Comparison of ENCODE assay signal across 17 cellular contexts in genomic region chr2:69221512-69221911, GRCh38.
"Had no signal": no experiment of that assay in that cellular context is flagged by ENCODE, and none has a peak within 500 bp of the region (broad histone marks: within the 10 kb centered on the region; RNA-seq: fewer than 3 reads in every experiment).

No MANE protein-coding gene starts in this region.

- H3K36me3 ChIP-seq: colonic mucosa, lower lobe of right lung, sigmoid colon had no signal

- H3K36me3 Mint-ChIP-seq: activated CD4-positive, alpha-beta memory T cell treated with anti-CD3 and anti-CD28 coated beads for 36 hours; activated naive CD8-positive, alpha-beta T cell treated with anti-CD3 and anti-CD28 coated beads for 36 hours; naive thymus-derived CD4-positive, alpha-beta T cell; T-cell had no signal

- H3K9me3 ChIP-seq: colonic mucosa, lower lobe of right lung, psoas muscle, sigmoid colon had no signal

- H3K27ac ChIP-seq: colonic mucosa, lower lobe of right lung, psoas muscle, VCaP had no signal

- ATAC-seq: activated T-cell treated with anti-CD3 and anti-CD28 coated beads, Interleukin-2, amount 50 U/mL, for 4 hours; naive thymus-derived CD4-positive, alpha-beta T cell; psoas muscle; T-cell had no signal

- H3K27ac Mint-ChIP-seq: activated CD4-positive, alpha-beta memory T cell treated with anti-CD3 and anti-CD28 coated beads for 36 hours; activated naive CD8-positive, alpha-beta T cell treated with anti-CD3 and anti-CD28 coated beads for 36 hours; naive thymus-derived CD4-positive, alpha-beta T cell; T-cell had no signal

- H3K9me3 Mint-ChIP-seq: activated CD4-positive, alpha-beta memory T cell treated with anti-CD3 and anti-CD28 coated beads for 36 hours; activated naive CD8-positive, alpha-beta T cell treated with anti-CD3 and anti-CD28 coated beads for 36 hours; activated T-cell treated with anti-CD3 and anti-CD28 coated beads, Interleukin-2, amount 50 U/mL, for 4 hours; T-cell had no signal

- H3K4me3 ChIP-seq: colonic mucosa, lower lobe of right lung, psoas muscle, sigmoid colon had no signal

- H3K27me3 ChIP-seq: colonic mucosa, sigmoid colon had no signal

- H3K4me3 Mint-ChIP-seq: activated CD4-positive, alpha-beta memory T cell treated with anti-CD3 and anti-CD28 coated beads for 36 hours; activated naive CD8-positive, alpha-beta T cell treated with anti-CD3 and anti-CD28 coated beads for 36 hours; activated T-cell treated with anti-CD3 and anti-CD28 coated beads, Interleukin-2, amount 50 U/mL, for 4 hours; naive thymus-derived CD4-positive, alpha-beta T cell; T-cell had no signal

- DNase-seq: activated CD4-positive, alpha-beta memory T cell treated with anti-CD3 and anti-CD28 coated beads for 36 hours; activated effector memory CD4-positive, alpha-beta T cell treated with anti-CD3 and anti-CD28 coated beads, Interleukin-2, amount 50 U/mL, for 16 hours; activated naive CD8-positive, alpha-beta T cell treated with anti-CD3 and anti-CD28 coated beads for 36 hours; activated T-cell treated with anti-CD3 and anti-CD28 coated beads, Interleukin-2, amount 50 U/mL, for 4 hours; aorta; colonic mucosa; effector CD8-positive, alpha-beta T cell; hypothalamus; lower lobe of right lung; naive thymus-derived CD4-positive, alpha-beta T cell; psoas muscle; sigmoid colon; stimulated activated CD4-positive, alpha-beta T cell treated with anti-CD3 and anti-CD28 coated beads, Interleukin-15, amount 100 ng/mL, for 24 hours; stimulated activated CD4-positive, alpha-beta T cell treated with anti-CD3 and anti-CD28 coated beads, Interleukin-4, amount 100 ng/mL, for 24 hours; T-cell; T1000 had no signal

- H3K4me1 Mint-ChIP-seq: activated naive CD8-positive, alpha-beta T cell treated with anti-CD3 and anti-CD28 coated beads for 36 hours; naive thymus-derived CD4-positive, alpha-beta T cell; T-cell had no signal
